Comparison of ENCODE assay signal across 22 cellular contexts in the genomic region with DNA sequence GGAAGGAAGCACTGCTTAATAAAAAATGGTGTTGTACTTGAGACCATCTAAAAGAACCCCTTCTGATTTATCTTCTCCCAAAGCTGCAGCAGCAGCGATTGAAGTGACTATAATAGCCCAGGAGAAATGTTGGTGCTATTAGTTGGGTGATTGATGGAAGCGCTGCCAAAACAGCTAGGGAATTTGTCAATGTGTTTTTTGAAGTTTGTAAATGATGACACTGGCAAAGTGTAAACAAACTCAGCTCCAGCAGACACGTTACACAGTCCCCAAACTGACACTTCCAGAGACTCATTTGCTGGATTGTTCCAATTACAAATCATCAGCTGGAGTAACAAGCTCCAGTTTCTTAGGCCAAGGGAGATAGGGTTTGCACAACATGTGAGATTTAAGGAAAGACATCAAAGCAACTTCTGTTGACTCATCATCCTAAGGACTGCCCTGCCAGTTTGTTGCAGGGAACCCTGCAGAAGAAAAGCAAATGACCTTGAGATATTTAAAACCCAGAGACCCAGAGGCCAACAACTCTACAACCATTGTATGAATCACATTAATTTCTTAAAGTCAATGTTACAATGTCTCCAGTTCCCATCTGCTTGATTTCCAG.
"Had no signal": no experiment of that assay in that cellular context is flagged by ENCODE, and none has a peak within 500 bp of the region (broad histone marks: within the 10 kb centered on the region; RNA-seq: fewer than 3 reads in every experiment).

No MANE protein-coding gene starts in this region.

- ATAC-seq: activated CD8-positive, alpha-beta memory T cell treated with anti-CD3 and anti-CD28 coated beads, Interleukin-2, amount 10 ng/mL, durations not matched to agents 7 days and 5 days; effector memory CD8-positive, alpha-beta T cell; left lung; natural killer cell treated with Interleukin-12 subunit alpha and Interleukin-12 subunit beta and Interleukin-15 and Interleukin-18, amount 100 ng/mL, for 72 hours; right cardiac atrium; stimulated activated naive CD8-positive, alpha-beta T cell treated with anti-CD3 and anti-CD28 coated beads, Interleukin-15, Interleukin-2, amounts not matched to agents 100 U/mL and 50 U/mL, for 24 hours had no signal

- DNase-seq: activated CD4-positive, alpha-beta memory T cell treated with anti-CD3 and anti-CD28 coated beads, Interleukin-2, amount 10 ng/mL, durations not matched to agents 7 days and 5 days; activated CD4-positive, alpha-beta T cell treated with anti-CD3 and anti-CD28 coated beads for 48 hours; activated CD4-positive, CD25-positive, alpha-beta regulatory T cell; activated CD8-positive, alpha-beta memory T cell treated with anti-CD3 and anti-CD28 coated beads, Interleukin-2, amount 10 ng/mL, durations not matched to agents 7 days and 5 days; amniotic stem cell; effector memory CD8-positive, alpha-beta T cell; head of caudate nucleus; left lung; occipital lobe; right cardiac atrium; stimulated activated naive CD8-positive, alpha-beta T cell treated with anti-CD3 and anti-CD28 coated beads, Interleukin-15, Interleukin-2, amounts not matched to agents 100 U/mL and 50 U/mL, for 24 hours; substantia nigra; T1000; uterus had no signal

- H3K9me3 Mint-ChIP-seq: mesothelial cell of epicardium; natural killer cell treated with Interleukin-12 subunit alpha and Interleukin-12 subunit beta and Interleukin-15 and Interleukin-18, amount 100 ng/mL, for 72 hours had no signal

- H3K4me1 Mint-ChIP-seq: activated CD8-positive, alpha-beta memory T cell treated with anti-CD3 and anti-CD28 coated beads, Interleukin-2, amount 10 ng/mL, durations not matched to agents 7 days and 5 days had no signal

- H3K9me3 ChIP-seq: gastrocnemius medialis, left lung, prostate gland, tibial nerve, uterus had no signal

- H3K4me1 ChIP-seq: left lung, prostate gland, tibial nerve, uterus had no signal

- H3K36me3 ChIP-seq: gastrocnemius medialis, left lung, prostate gland, tibial nerve, uterus had no signal

- H3K27ac ChIP-seq: epithelial cell of prostate, left lung, prostate gland, skin epidermis, tibial nerve, uterus had no signal

- H3K27ac Mint-ChIP-seq: activated CD4-positive, alpha-beta memory T cell treated with anti-CD3 and anti-CD28 coated beads, Interleukin-2, amount 10 ng/mL, durations not matched to agents 7 days and 5 days; activated CD8-positive, alpha-beta memory T cell treated with anti-CD3 and anti-CD28 coated beads, Interleukin-2, amount 10 ng/mL, durations not matched to agents 7 days and 5 days; activated naive CD8-positive, alpha-beta T cell; effector memory CD8-positive, alpha-beta T cell; mesothelial cell of epicardium; natural killer cell treated with Interleukin-12 subunit alpha and Interleukin-12 subunit beta and Interleukin-15 and Interleukin-18, amount 100 ng/mL, for 72 hours had no signal

- H3K27me3 Mint-ChIP-seq: activated naive CD8-positive, alpha-beta T cell; effector memory CD8-positive, alpha-beta T cell; natural killer cell treated with Interleukin-12 subunit alpha and Interleukin-12 subunit beta and Interleukin-15 and Interleukin-18, amount 100 ng/mL, for 72 hours had no signal

- H3K4me3 Mint-ChIP-seq: activated CD4-positive, alpha-beta memory T cell treated with anti-CD3 and anti-CD28 coated beads, Interleukin-2, amount 10 ng/mL, durations not matched to agents 7 days and 5 days; activated CD8-positive, alpha-beta memory T cell treated with anti-CD3 and anti-CD28 coated beads, Interleukin-2, amount 10 ng/mL, durations not matched to agents 7 days and 5 days; activated naive CD8-positive, alpha-beta T cell; effector memory CD8-positive, alpha-beta T cell; mesothelial cell of epicardium; natural killer cell treated with Interleukin-12 subunit alpha and Interleukin-12 subunit beta and Interleukin-15 and Interleukin-18, amount 100 ng/mL, for 72 hours had no signal

- H3K36me3 Mint-ChIP-seq: activated CD8-positive, alpha-beta memory T cell treated with anti-CD3 and anti-CD28 coated beads, Interleukin-2, amount 10 ng/mL, durations not matched to agents 7 days and 5 days; activated naive CD8-positive, alpha-beta T cell; mesothelial cell of epicardium had no signal

- H3K4me3 ChIP-seq: gastrocnemius medialis, left lung, prostate gland, skin epidermis, tibial nerve, uterus had no signal

- H3K27me3 ChIP-seq: gastrocnemius medialis, left lung, tibial nerve, uterus had no signal
